ENCODE assay signal across 10 cellular contexts in the genomic region with DNA sequence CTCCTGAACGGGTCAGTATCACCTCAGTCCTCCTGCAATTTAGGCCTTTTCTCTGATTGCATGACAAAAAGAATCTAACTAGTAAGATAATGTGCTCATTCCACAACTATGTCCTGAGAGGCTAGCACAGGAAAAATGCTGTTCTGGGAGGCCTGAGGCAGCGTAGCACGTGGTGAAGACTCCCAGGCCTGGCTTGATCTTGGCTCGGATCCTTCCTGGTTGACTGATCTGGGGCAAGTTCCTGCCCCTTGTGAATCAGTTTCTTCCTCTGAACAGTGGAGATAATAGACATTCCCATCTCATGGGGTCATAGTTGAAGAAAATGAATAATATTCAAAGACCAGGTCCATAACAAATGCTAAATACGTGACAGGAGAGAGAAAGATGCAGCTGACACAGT. TPM values are rescaled to one million over a fixed set of nuclear protein-coding genes. Genes with fewer than 3 reads are reported as not detected.
DNase-seq lines count a peak whose midpoint lies in the region; ATAC-seq and TF ChIP-seq lines count a peak whose summit lies in the region.
"Had no signal": no experiment of that assay in that cellular context is flagged by ENCODE, and none has a peak within 500 bp of the region (broad histone marks: within the 10 kb centered on the region; RNA-seq: fewer than 3 reads in every experiment).

No MANE protein-coding gene starts in this region.

- intact Hi-C loops in spleen (cut with DNase I; ENCODE audit: low total_unique reads), result no loop called here
- intact Hi-C loops in natural killer cell (cut with micrococcal nuclease), result no loop called here

- H3K4me3 Mint-ChIP-seq in HFFc6, result peak overlapping the region; percentile 50
- H3K4me3 Mint-ChIP-seq in natural killer cell, result no peak overlapping the region

- H3K27me3 ChIP-seq in spleen (replicated peaks in 1 of 7), result no peaks in the 10 kb centered on the region

- peak overlapping the region in 7 of 8 donors; percentile 20 to 58 (median 45) for H3K27ac ChIP-seq in spleen
- H3K27ac ChIP-seq: WERI-Rb-1 had no signal

- no peaks in the 10 kb centered on the region for H3K9me3 Mint-ChIP-seq in HFFc6
- H3K9me3 Mint-ChIP-seq in natural killer cell, result no peaks in the 10 kb centered on the region

- DNase-seq in HFFc6 (peak; percentile 96), astrocyte of the hippocampus (ENCODE audit: low read depth, low spot score) (peak; percentile 88), hepatic stellate cell (ENCODE audit: low spot score) (peak; percentile 90), spleen (no peak), natural killer cell (no peak), NCI-H1092 (lab: John Stamatoyannopoulos, UW) (no peak)
- DNase-seq: NCI-H510A treated with DMSO at 0.1 percent for 48 hours, WERI-Rb-1 had no signal

- TF ChIP-seq POLR2A in spleen (IDR thresholded peaks at IDR 0.05), result no peak

- ATAC-seq in natural killer cell, result no peak
- ATAC-seq in HG03139 (IDR thresholded peaks at IDR 0.05; ENCODE audit: unreplicated experiment), result no peak
- no peak for ATAC-seq in HG03108 (IDR thresholded peaks at IDR 0.05; ENCODE audit: unreplicated experiment)

- peaks cover 18% of the 10 kb centered on the region for H3K36me3 Mint-ChIP-seq in HFFc6 (ENCODE audit: low read depth)
- H3K36me3 Mint-ChIP-seq in natural killer cell, result no peaks in the 10 kb centered on the region

- H3K36me3 ChIP-seq in spleen, result no peaks in the 10 kb centered on the region

- peaks cover 0 to 12% (median 7%) of the 10 kb centered on the region in 6 donors for H3K4me1 ChIP-seq in spleen

- 62 to 86% (median 74%) methylated on average over 5 of the region's 5 CpGs for WGBS in spleen, 5 donors

- H3K27ac Mint-ChIP-seq in HFFc6 (peak overlapping the region; percentile 97), natural killer cell (no peak overlapping the region)

- TF ChIP-seq CTCF in HFFc6 (IDR thresholded peaks at IDR 0.05), result no peak
- no peak for TF ChIP-seq CTCF in spleen (IDR thresholded peaks at IDR 0.05 in 8 of 11, conservative IDR thresholded peaks at IDR 0.05 in 3 of 11)
- no peak for TF ChIP-seq CTCF in natural killer cell (IDR thresholded peaks at IDR 0.05)

- no peaks in the 10 kb centered on the region for H3K9me3 ChIP-seq in spleen

- H3K4me1 Mint-ChIP-seq in HFFc6 (ENCODE audit: low read depth), result peaks cover 49% of the 10 kb centered on the region
- H3K4me1 Mint-ChIP-seq in natural killer cell, result peaks cover 6 to 8% of the 10 kb centered on the region in 2 donors

- no peak overlapping the region for H3K4me3 ChIP-seq in spleen

- H3K27me3 Mint-ChIP-seq in HFFc6 (ENCODE audit: insufficient read depth) (peaks cover 6% of the 10 kb centered on the region; the same call in 1 of the 2 replicates), natural killer cell (ENCODE audit: low read depth in 2 of 2) (peaks cover 0 to 8% of the 10 kb centered on the region in 2 donors)

RNA-seq across cellular contexts. Expression of gene FBLN7, which starts 12.3 kb away (rescaled TPM):
- 1 to 10 TPM; 1.9 to 8.0 (median 7.2) TPM for total RNA-seq in HFFc6 (2021; fragmentation: NEBNext Ultra II Directional; extraction: Animal tissue kit (Norgen Biotek cat#: 25700))
- 10 to 100 TPM in 3 of 7 donors, 1 to 10 TPM in 4; 6.5 to 14.5 (median 9.0) TPM for total RNA-seq in spleen
- 1 to 10 TPM; 1.5 to 2.1 (median 2.0) TPM for polyA plus RNA-seq in spleen
- under 1 TPM in 2 of 3 donors, not detected in 1; 0.25 to 0.48 TPM for total RNA-seq in natural killer cell

Comparison
In these comparisons a context has a peak if more than half of its experiments do, and no peak if none do; other contexts are left out.
1. DNase-seq: peak in HFFc6 (single experiment), astrocyte of the hippocampus (single experiment) and hepatic stellate cell (single experiment); none in spleen (single experiment), natural killer cell (single experiment) and NCI-H1092 (single experiment).